In genomic region chr2:197168705-197169104, GRCh38 we compare ENCODE assay signal across 8 cellular contexts.
DNase-seq lines count a peak whose midpoint lies in the region; ATAC-seq and TF ChIP-seq lines count a peak whose summit lies in the region.

No MANE protein-coding gene starts in this region.

- no peaks in the 10 kb centered on the region for H3K9me3 Mint-ChIP-seq in Calu3 (ENCODE audit: low read depth, unreplicated experiment)

- H3K27ac ChIP-seq in SU-DHL-6 (ENCODE audit: low read depth, low read length) = peak overlapping the region; percentile 29; the same call in 1 of the 2 replicates

- intact Hi-C loops in Calu3 (cut with micrococcal nuclease; ENCODE audit: unreplicated experiment) = loop anchor here (1.0 kb wide), 1 partner anchor 55 kb away; no protein-coding TSS in a partner anchor

- no peak overlapping the region for H3K4me3 ChIP-seq in SU-DHL-6 (ENCODE audit: insufficient read depth, low read length, poor library complexity, severe bottlenecking)

- no peak overlapping the region for H3K27ac Mint-ChIP-seq in Calu3 (ENCODE audit: unreplicated experiment)

- no peaks in the 10 kb centered on the region for H3F3A ChIP-seq in SU-DHL-6 (ENCODE audit: insufficient read depth)

- H3K9ac ChIP-seq in SU-DHL-6 (ENCODE audit: low read length) = no peak overlapping the region

- H3K9me2 ChIP-seq in SU-DHL-6 (replicated peaks; ENCODE audit: insufficient read depth, low read length) = no peaks in the 10 kb centered on the region

- peaks cover 23% of the 10 kb centered on the region for H3K4me1 Mint-ChIP-seq in Calu3 (ENCODE audit: low read depth, unreplicated experiment)

- ATAC-seq in GM19455 (IDR thresholded peaks at IDR 0.05; ENCODE audit: unreplicated experiment) = peak; percentile 92

- H3K27me3 Mint-ChIP-seq in Calu3 (ENCODE audit: unreplicated experiment) = no peaks in the 10 kb centered on the region

- no peak overlapping the region for H3K4me3 Mint-ChIP-seq in Calu3 (ENCODE audit: low read depth, unreplicated experiment)

- BruUV-seq in Calu3 (replicated peaks; lab: Mats Ljungman, UMichigan) = no TSS peak

- no peaks in the 10 kb centered on the region for H3K36me3 Mint-ChIP-seq in Calu3 (ENCODE audit: insufficient read depth, unreplicated experiment)

- no peak overlapping the region for H3K4me2 ChIP-seq in SU-DHL-6 (ENCODE audit: low read depth, low read length, poor library complexity, severe bottlenecking)

- peak; percentile 74 for DNase-seq in Calu3
- peak; percentile 67 for DNase-seq in HuH-7.5 (ENCODE audit: low spot score)
- DNase-seq in activated naive CD8-positive, alpha-beta T cell treated with anti-CD3 and anti-CD28 coated beads, Interleukin-2, amount 50 U/mL, for 16 hours (ENCODE audit: low read depth, low spot score) = peak; percentile 30
- peak; percentile 65 for DNase-seq in hepatic stellate cell (ENCODE audit: low spot score)
- DNase-seq in stimulated activated CD4-positive, alpha-beta T cell treated with anti-CD3 and anti-CD28 coated beads, Interleukin-12 subunit alpha, Interleukin-12 subunit beta, amount 100 ng/mL, for 24 hours (ENCODE audit: low read depth in 2 of 2) = peak; percentile 31 to 71
- DNase-seq in NCI-H2171 treated with DMSO at 0.1 percent for 48 hours (lab: John Stamatoyannopoulos, UW) = no peak

- CTCF ChIA-PET in Calu3 (lab: Charles Lee) = interaction anchor here (0.5 to 1.9 kb wide), 9 partner anchors 9 to 214 kb away, joined by 3 to 28 read pairs (median 5); no protein-coding TSS in a partner anchor

- no peaks in the 10 kb centered on the region for H3K9me3 ChIP-seq in SU-DHL-6 (ENCODE audit: insufficient read depth, low read length)

- H2AFZ ChIP-seq in SU-DHL-6 (ENCODE audit: low read depth, low read length, severe bottlenecking) = no peak overlapping the region

- TF ChIP-seq CTCF in Calu3 (IDR thresholded peaks at IDR 0.05; ENCODE audit: unreplicated experiment) (peak; percentile 68), SU-DHL-6 (IDR thresholded peaks at IDR 0.05; ENCODE audit: insufficient read depth, low read length, poor library complexity, severe bottlenecking) (peak; percentile 84)

- no peaks in the 10 kb centered on the region for H3K27me3 ChIP-seq in SU-DHL-6 (ENCODE audit: low read length)

- H3K36me3 ChIP-seq in SU-DHL-6 (ENCODE audit: low read length) = no peaks in the 10 kb centered on the region

- peaks cover 8% of the 10 kb centered on the region; the same call in 1 of the 2 replicates for H3K79me2 ChIP-seq in SU-DHL-6 (ENCODE audit: insufficient read depth, low read length)

- no peaks in the 10 kb centered on the region for H4K20me1 ChIP-seq in SU-DHL-6 (ENCODE audit: low read depth, low read length)
